Comparison of ENCODE assay signal across 8 cellular contexts in the genomic region with DNA sequence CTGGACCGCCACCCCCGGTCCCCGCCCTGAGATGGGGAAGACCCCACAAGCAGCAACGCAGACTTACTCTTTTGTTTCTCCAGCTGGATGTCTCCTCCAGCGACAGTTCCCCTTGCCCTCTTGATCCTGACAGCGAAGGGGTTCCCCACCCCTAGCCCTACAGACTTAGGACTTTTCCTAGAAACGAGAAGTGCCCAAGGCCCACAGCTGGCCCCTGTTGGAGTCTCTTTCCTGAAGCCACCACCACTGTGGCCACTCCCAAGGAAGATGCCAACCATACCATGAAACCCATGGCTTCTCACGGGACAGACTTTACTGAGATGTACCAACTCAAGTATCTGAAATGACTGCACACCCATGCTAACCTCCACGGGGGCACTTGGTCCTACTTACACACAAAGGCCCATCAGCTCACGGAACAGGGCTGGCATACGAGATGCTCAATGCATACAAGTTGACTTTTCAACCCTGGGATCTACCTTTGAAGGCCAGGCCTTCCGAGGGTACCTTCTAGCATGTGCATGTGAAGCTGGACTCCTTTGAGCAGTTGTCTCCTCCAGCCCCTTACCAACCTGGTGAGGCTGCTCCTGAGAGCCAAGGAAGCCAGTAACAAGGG. TPM values are rescaled to one million over a fixed set of nuclear protein-coding genes. Genes with fewer than 3 reads are reported as not detected.
DNase-seq lines count a peak whose midpoint lies in the region; ATAC-seq and TF ChIP-seq lines count a peak whose summit lies in the region.

No MANE protein-coding gene starts in this region.

- H3K9me3 Mint-ChIP-seq in endodermal cell = peaks cover 59% of the 10 kb centered on the region

- H3K9me3 ChIP-seq in endodermal cell (ENCODE audit: control insufficient read depth, low read length) (no peaks in the 10 kb centered on the region), ovary (no peaks in the 10 kb centered on the region)

- H3K4me1 ChIP-seq in endodermal cell (ENCODE audit: control insufficient read depth, insufficient read depth, low read length) = no peaks in the 10 kb centered on the region
- H3K4me1 ChIP-seq in ovary (ENCODE audit: insufficient read depth) = no peaks in the 10 kb centered on the region

- ATAC-seq in GM18505 (IDR thresholded peaks at IDR 0.05; ENCODE audit: unreplicated experiment) = peak; percentile 9
- no peak for ATAC-seq in HG02981 (IDR thresholded peaks at IDR 0.05; ENCODE audit: unreplicated experiment)
- no peak for ATAC-seq in GM21529 (IDR thresholded peaks at IDR 0.05; ENCODE audit: unreplicated experiment)

- CTCF ChIA-PET in GM10248 (lab: Yijun Ruan, JAX) = interaction anchor here (0.7 to 1.4 kb wide), 7 partner anchors 7 to 96 kb away, joined by 3 to 6 read pairs (median 3); no protein-coding TSS in a partner anchor

- TF ChIP-seq CTCF in endodermal cell (conservative IDR thresholded peaks at IDR 0.05) (no peak), ovary (IDR thresholded peaks at IDR 0.05) (no peak), GM10248 (IDR thresholded peaks at IDR 0.05; ENCODE audit: control extremely low read depth, extremely low read depth, low read depth, missing control alignments) (no peak)

- H3K4me3 ChIP-seq in endodermal cell (ENCODE audit: low read length) (no peak overlapping the region), ovary (peak overlapping the region; percentile 43)

- peak overlapping the region; percentile 38 for H3K9ac ChIP-seq in endodermal cell (ENCODE audit: extremely low read depth, low read length, poor library complexity, severe bottlenecking)

- H3K27ac Mint-ChIP-seq in endodermal cell = peak overlapping the region; percentile 78

- peaks cover 18% of the 10 kb centered on the region for H3K4me1 Mint-ChIP-seq in endodermal cell

- H3K4me3 Mint-ChIP-seq in endodermal cell = peak overlapping the region; percentile 58

- DNase-seq in RPMI8226 = peak; percentile 20
- DNase-seq in endodermal cell = no peak
- DNase-seq in ovary = no peak
- no peak for DNase-seq in HT-29 (ENCODE audit: low spot score)
- DNase-seq in GM10248 (ENCODE audit: extremely low spot score) = no peak

- H3K36me3 Mint-ChIP-seq in endodermal cell (ENCODE audit: low read depth) = peaks cover 8% of the 10 kb centered on the region

- no peak for TF ChIP-seq EP300 in ovary (IDR thresholded peaks at IDR 0.05)

- H3K27me3 Mint-ChIP-seq in endodermal cell (ENCODE audit: insufficient read depth) = peaks cover 3% of the 10 kb centered on the region

- intact Hi-C loops in ovary (cut with DNase I) = no loop called here

- POLR2A ChIA-PET in GM10248 (lab: Yijun Ruan, JAX) = interaction anchor here (0.6 kb wide), 1 partner anchor 64 kb away, joined by 5 read pairs; no protein-coding TSS in a partner anchor

- TF ChIP-seq POLR2A in GM18505 (IDR thresholded peaks at IDR 0.05; ENCODE audit: borderline replicate concordance, extremely low read depth, insufficient read depth, insufficient read length) (no peak), ovary (IDR thresholded peaks at IDR 0.05) (no peak)

- H3K36me3 ChIP-seq in endodermal cell (ENCODE audit: control insufficient read depth, insufficient read depth, low read length) (no peaks in the 10 kb centered on the region), ovary (no peaks in the 10 kb centered on the region)

- H3K27me3 ChIP-seq in endodermal cell (ENCODE audit: control insufficient read depth, insufficient read depth, low read length, poor library complexity, severe bottlenecking) = no peaks in the 10 kb centered on the region
- no peaks in the 10 kb centered on the region for H3K27me3 ChIP-seq in ovary

- H3K27ac ChIP-seq in endodermal cell (ENCODE audit: low read depth, low read length) (no peak overlapping the region), ovary (peak overlapping the region; percentile 66 to 80)

- 89 to 92% methylated on average over 5 to 12 of the region's 12 CpGs for WGBS in endodermal cell (ENCODE audit: insufficient coverage in 1 of 2, insufficient read length in 1 of 2), 2 experiments
- 62 to 70% (median 63%) methylated on average over 12 of the region's 12 CpGs for WGBS in ovary, 3 donors

RNA-seq across cellular contexts. Expression of a gene that starts 0.9 kb away (rescaled TPM):
- total RNA-seq in endodermal cell (10 to 100 TPM; 61.1 to 73.9 TPM), ovary (10 to 100 TPM; 17.0 to 97.4 (median 52.6) TPM)
- 41.3 TPM for polyA plus RNA-seq in endodermal cell (2013, experiment 1 of 2)
- 36.5 TPM for polyA plus RNA-seq in endodermal cell (2013, experiment 2 of 2)
- 10 to 100 TPM; 10.5 to 25.8 TPM for polyA plus RNA-seq in ovary
- 536 and 557 TPM in 2 replicates for total RNA-seq in HT-29 (2014; rRNA removed; shearing (Covaris generic))

RNA-seq across cellular contexts. Expression of a gene that starts 48.1 kb away (rescaled TPM):
- total RNA-seq in endodermal cell = 1 to 10 TPM; 4.8 to 8.1 TPM
- polyA plus RNA-seq in endodermal cell (2013, experiment 1 of 2) = 4.8 TPM
- 5.3 TPM for polyA plus RNA-seq in endodermal cell (2013, experiment 2 of 2)
- total RNA-seq in ovary = 10 to 100 TPM in 3 of 7 donors, 1 to 10 TPM in 4; 4.4 to 11.6 (median 9.4) TPM
- 1 to 10 TPM; 2.6 to 9.8 TPM for polyA plus RNA-seq in ovary
- 21.4 and 23.4 TPM in 2 replicates for total RNA-seq in HT-29 (2014; rRNA removed; shearing (Covaris generic))

RNA-seq across cellular contexts. Expression of a gene that starts 49.0 kb away (rescaled TPM):
- 100 to 1,000 TPM in 1 of 2 donors, 10 to 100 TPM in 1; 93.4 to 112 TPM for total RNA-seq in endodermal cell
- polyA plus RNA-seq in endodermal cell (2013, experiment 1 of 2) = 60.4 TPM
- 63.4 TPM for polyA plus RNA-seq in endodermal cell (2013, experiment 2 of 2)
- total RNA-seq in ovary = 10 to 100 TPM; 26.3 to 62.5 (median 53.1) TPM
- polyA plus RNA-seq in ovary = 10 to 100 TPM; 13.3 to 19.7 TPM
- total RNA-seq in HT-29 (2014; rRNA removed; shearing (Covaris generic)) = 106 and 124 TPM in 2 replicates
